Comparison of ENCODE assay signal across 1 cellular context in genomic region chr12:25071366-25071765, GRCh38.
TF ChIP-seq lines count a peak whose summit lies in the region.

No MANE protein-coding gene starts in this region.

TF ChIP-seq in HepG2, 621 proteins besides CTCF, POLR2A, EP300 and RAD21 (continued from another document):
- TF ChIP-seq ZNF609 (CRISPR knock-in tag; IDR thresholded peaks at IDR 0.05; ENCODE audit: borderline replicate concordance) (no peak), KLF16 (CRISPR knock-in tag; IDR thresholded peaks at IDR 0.05) (no peak), ZBTB20 (CRISPR knock-in tag; IDR thresholded peaks at IDR 0.05; ENCODE audit: borderline replicate concordance, low read depth) (no peak), SRY (CRISPR knock-in tag; IDR thresholded peaks at IDR 0.05) (no peak), ZNF850 (CRISPR knock-in tag; conservative IDR thresholded peaks at IDR 0.05) (no peak), ZNF512 (CRISPR knock-in tag; IDR thresholded peaks at IDR 0.05) (no peak)
